In the genomic region with DNA sequence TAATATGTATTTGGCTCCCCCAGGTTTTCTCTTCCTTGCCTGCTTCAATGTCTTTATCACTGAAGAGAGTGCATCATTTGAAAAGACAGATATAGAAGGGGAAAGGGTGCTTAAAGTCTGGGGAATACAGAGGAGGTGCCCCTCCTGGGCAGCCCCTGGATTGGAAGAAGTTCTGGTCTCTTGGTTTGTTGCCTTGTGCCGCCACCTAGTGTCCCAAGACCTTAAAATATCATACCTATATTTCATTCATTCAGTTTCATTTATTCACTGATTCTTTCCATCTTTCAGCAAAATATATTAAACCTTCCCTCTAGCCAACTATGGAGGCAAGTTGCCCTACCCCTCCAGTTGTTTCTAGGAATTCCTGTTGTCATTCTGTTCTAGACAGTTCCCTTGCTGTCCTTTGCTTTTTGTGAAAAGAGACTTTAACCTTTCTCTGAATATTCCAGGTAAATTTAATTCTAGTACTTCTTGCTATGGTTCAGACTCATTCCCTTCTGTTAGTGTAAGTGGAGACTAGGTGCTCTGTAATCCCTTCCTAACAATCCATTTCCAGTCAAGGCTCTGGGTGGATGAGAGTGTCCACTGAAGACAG, we compare ENCODE assay signal across 8 cellular contexts. TPM values are rescaled to one million over a fixed set of nuclear protein-coding genes. Genes with fewer than 3 reads are reported as not detected.
DNase-seq lines count a peak whose midpoint lies in the region; ATAC-seq, FAIRE-seq and TF ChIP-seq lines count a peak whose summit lies in the region.

No MANE protein-coding gene starts in this region.

- H3K27me3 ChIP-seq in upper lobe of right lung: peaks cover 58% of the 10 kb centered on the region
- peaks cover 21% of the 10 kb centered on the region for H3K27me3 ChIP-seq in thyroid gland

- no peak overlapping the region for H3K4me3 ChIP-seq in epithelial cell of esophagus (ENCODE audit: low read length)
- no peak overlapping the region for H3K4me3 ChIP-seq in upper lobe of right lung
- H3K4me3 ChIP-seq in thyroid gland (replicated peaks in 1 of 3): no peak overlapping the region

- WGBS in thyroid gland, 2 donors: 5 to 16% methylated on average over 1 of the region's 1 CpG

- FAIRE-seq in GM18507 (lab: Jason Lieb, UNC): peak; percentile 33

- DNase-seq in COR-L47 (lab: John Stamatoyannopoulos, UW) (peak; percentile 30), GM18507 (ENCODE audit: extremely low spot score, insufficient read length, low read depth) (no peak), SHP77 (lab: John Stamatoyannopoulos, UW) (peak; percentile 55 to 73), epithelial cell of esophagus (ENCODE audit: low read depth) (peak; percentile 48), upper lobe of right lung (no peak), thyroid gland (no peak), midbrain (lab: John Stamatoyannopoulos, UW) (no peak), SKM-1 treated with dmso at 0.1 percent for 144 hours (lab: John Stamatoyannopoulos, UW; ENCODE audit: unreplicated experiment) (no peak)

- ATAC-seq in upper lobe of right lung: no peak

- H3K4me1 ChIP-seq in upper lobe of right lung: no peaks in the 10 kb centered on the region
- peaks cover 0 to 3% of the 10 kb centered on the region in 2 donors for H3K4me1 ChIP-seq in thyroid gland

- TF ChIP-seq CTCF in epithelial cell of esophagus (IDR thresholded peaks at IDR 0.05; ENCODE audit: insufficient read depth, low read depth, low read length, missing control alignments) (peak; percentile 53), upper lobe of right lung (IDR thresholded peaks at IDR 0.05) (peak; percentile 27), thyroid gland (IDR thresholded peaks at IDR 0.05) (peak in 1 of 6 experiments; percentile 10)

- no peak overlapping the region for H3K27ac ChIP-seq in upper lobe of right lung
- H3K27ac ChIP-seq in thyroid gland: no peak overlapping the region

- H3K36me3 ChIP-seq in upper lobe of right lung (no peaks in the 10 kb centered on the region), thyroid gland (no peaks in the 10 kb centered on the region)

- no peaks in the 10 kb centered on the region for H3K9me3 ChIP-seq in upper lobe of right lung
- H3K9me3 ChIP-seq in thyroid gland: no peaks in the 10 kb centered on the region

- intact Hi-C loops in upper lobe of right lung (cut with DNase I) (loop anchor here (2.0 kb wide), 1 partner anchor 58 kb away; no protein-coding TSS in a partner anchor), thyroid gland (cut with DNase I) (loop anchor here (5.0 kb wide), 1 partner anchor 57 kb away; no protein-coding TSS in a partner anchor)

- no peak for TF ChIP-seq POLR2A in thyroid gland (IDR thresholded peaks at IDR 0.05)

RNA-seq across cellular contexts. Expression of a gene that starts 56.1 kb away (rescaled TPM):
- 60.8 TPM for total RNA-seq in upper lobe of right lung
- 10 to 100 TPM; 26.4 to 80.6 (median 32.0) TPM for total RNA-seq in thyroid gland

Comparison
In these comparisons a context has a peak if more than half of its experiments do, and no peak if none do; other contexts are left out.
1. DNase-seq: peak in COR-L47 (single experiment), SHP77 (2 of 2) and epithelial cell of esophagus (single experiment); none in GM18507 (single experiment), upper lobe of right lung (single experiment), thyroid gland (0 of 2), midbrain (single experiment) and SKM-1 treated with dmso at 0.1 percent for 144 hours (single experiment).